In genomic region chr16:27514806-27515205, GRCh38 we compare ENCODE assay signal across 33 cellular contexts. TPM values are rescaled to one million over a fixed set of nuclear protein-coding genes. Genes with fewer than 3 reads are reported as not detected.
A peak's percentile ranks its signal among the peaks of the same experiment; 100 is the strongest.
DNase-seq lines count a peak whose midpoint lies in the region; ATAC-seq, FAIRE-seq and TF ChIP-seq lines count a peak whose summit lies in the region.
"Had no signal": no experiment of that assay in that cellular context is flagged by ENCODE, and none has a peak within 500 bp of the region (broad histone marks: within the 10 kb centered on the region; RNA-seq: fewer than 3 reads in every experiment).

No MANE protein-coding gene starts in this region.

- H3K14ac ChIP-seq in IMR-90 (replicated peaks; ENCODE audit: low read depth, low read length) (no peak overlapping the region), H1 (ENCODE audit: insufficient read length) (no peak overlapping the region)

- H2AFZ ChIP-seq in IMR-90 (replicated peaks; ENCODE audit: low read length, poor library complexity) (no peak overlapping the region), H1 (ENCODE audit: low read length) (no peak overlapping the region)

- H3K18ac ChIP-seq in IMR-90 (ENCODE audit: low read depth, low read length) (no peak overlapping the region), H1 (ENCODE audit: extremely low read depth, low read length) (no peak overlapping the region)

- no peak overlapping the region for H2BK15ac ChIP-seq in IMR-90 (ENCODE audit: low read depth, low read length)
- no peak overlapping the region for H2BK15ac ChIP-seq in H1 (ENCODE audit: low read length)

- H3K27me3 ChIP-seq in IMR-90 (ENCODE audit: control insufficient read depth, insufficient read depth, low read length) (no peaks in the 10 kb centered on the region), H1 (replicated peaks in 1 of 4; ENCODE audit: control insufficient read depth in 3 of 4, extremely low read depth in 1 of 4, insufficient read depth in 3 of 4, low read length in 3 of 4) (no peaks in the 10 kb centered on the region)
- H3K27me3 ChIP-seq: left lung, tibial artery had no signal

- H3K36me3 Mint-ChIP-seq in stimulated activated effector memory CD8-positive, alpha-beta T cell treated with anti-CD3 and anti-CD28 coated beads, Interleukin-12 subunit alpha, Interleukin-12 subunit beta, amount 100 ng/mL, for 72 hours = peaks cover 43% of the 10 kb centered on the region

- dilution Hi-C loops in IMR-90 (cut with HindIII; ENCODE audit: low sequenced_read_pairs, unreplicated experiment) = no loop called here

- peak; percentile 86 for ATAC-seq in IMR-90 (ENCODE audit: low read depth)
- no peak for ATAC-seq in stimulated activated effector memory CD8-positive, alpha-beta T cell treated with anti-CD3 and anti-CD28 coated beads, Interleukin-12 subunit alpha, Interleukin-12 subunit beta, amount 100 ng/mL, for 72 hours
- no peak for ATAC-seq in GM21515 (IDR thresholded peaks at IDR 0.05; ENCODE audit: unreplicated experiment)
- ATAC-seq: activated CD4-positive, CD25-positive, alpha-beta regulatory T cell treated with anti-CD3 and anti-CD28 coated beads, Interleukin-2, amount 50 U/mL, for 24 hours; left lung; naive thymus-derived CD4-positive, alpha-beta T cell; stimulated activated naive CD8-positive, alpha-beta T cell treated with anti-CD3 and anti-CD28 coated beads, Interleukin-15, Interleukin-2, amounts not matched to agents 100 U/mL and 50 U/mL, for 24 hours had no signal

- TF ChIP-seq CTCF in IMR-90 (conservative IDR thresholded peaks at IDR 0.05; ENCODE audit: low read depth, low read length) (no peak), H1 (IDR thresholded peaks at IDR 0.05; ENCODE audit: control extremely low read depth in 1 of 3, insufficient read depth in 1 of 3, low read depth in 1 of 3, low read length in 3 of 3) (no peak)

- H3K9me1 ChIP-seq in IMR-90 (ENCODE audit: insufficient read depth, low read length) = peaks cover 20% of the 10 kb centered on the region

- no peak overlapping the region for H4K91ac ChIP-seq in IMR-90 (ENCODE audit: insufficient read depth, low read depth, low read length)
- no peak overlapping the region for H4K91ac ChIP-seq in H1 (replicated peaks; ENCODE audit: insufficient read length, low read length)

- no peaks in the 10 kb centered on the region for H3K79me2 ChIP-seq in H1 (ENCODE audit: control insufficient read depth in 1 of 2, insufficient read depth in 2 of 2, low read length in 2 of 2)

- H3K4me2 ChIP-seq in IMR-90 (ENCODE audit: low read depth, low read length) (no peak overlapping the region), H1 (ENCODE audit: insufficient read depth in 1 of 2, low read depth in 2 of 2, low read length in 2 of 2) (no peak overlapping the region)
- H3K4me2 ChIP-seq: KMS-11, SK-N-SH, smooth muscle cell had no signal

- H3K9me3 ChIP-seq in IMR-90 (ENCODE audit: control insufficient read depth, insufficient read depth, low read length) (no peaks in the 10 kb centered on the region), H1 (ENCODE audit: insufficient read depth in 2 of 2, low read depth in 1 of 2, low read length in 1 of 2) (no peaks in the 10 kb centered on the region)
- H3K9me3 ChIP-seq: Caco-2, left lung, SK-N-SH, tibial artery had no signal

- POLR2A ChIA-PET in IMR-90 (lab: Charles Lee; ENCODE audit: unreplicated experiment) (interaction anchor here (0.6 kb wide), 1 partner anchor 8 kb away, joined by 10 read pairs; no protein-coding TSS in a partner anchor), H1 (lab: Charles Lee; ENCODE audit: partially characterized antibody) (no interaction called here)

- peaks cover 53% of the 10 kb centered on the region for H3K36me3 ChIP-seq in IMR-90 (ENCODE audit: control insufficient read depth, insufficient read depth, low read length)
- peaks cover 11 to 33% (median 16%) of the 10 kb centered on the region in 4 experiments for H3K36me3 ChIP-seq in H1 (ENCODE audit: control insufficient read depth in 2 of 4, insufficient read depth in 4 of 4, low read length in 3 of 4)

- no peak for TF ChIP-seq RAD21 in IMR-90 (IDR thresholded peaks at IDR 0.05; ENCODE audit: low read length)
- TF ChIP-seq RAD21 in H1 (IDR thresholded peaks at IDR 0.05 in 1 of 2, conservative IDR thresholded peaks at IDR 0.05 in 1 of 2; ENCODE audit: low read depth in 2 of 2, low read length in 2 of 2) = no peak

- no peak overlapping the region for H3K23ac ChIP-seq in IMR-90 (ENCODE audit: low read depth, low read length)
- H3K23ac ChIP-seq in H1 (ENCODE audit: insufficient read length) = no peak overlapping the region

- H3K4ac ChIP-seq in IMR-90 (ENCODE audit: low read depth, low read length) = no peak overlapping the region; the same call in 1 of the 2 replicates
- no peak overlapping the region for H3K4ac ChIP-seq in H1 (replicated peaks; ENCODE audit: insufficient read length, low read depth, low read length)

- peak overlapping the region; percentile 81 for H3K27ac Mint-ChIP-seq in stimulated activated effector memory CD8-positive, alpha-beta T cell treated with anti-CD3 and anti-CD28 coated beads, Interleukin-12 subunit alpha, Interleukin-12 subunit beta, amount 100 ng/mL, for 72 hours
- H3K27ac Mint-ChIP-seq: activated CD4-positive, alpha-beta memory T cell treated with anti-CD3 and anti-CD28 coated beads for 36 hours; activated naive CD8-positive, alpha-beta T cell treated with anti-CD3 and anti-CD28 coated beads for 36 hours; mesothelial cell of epicardium had no signal

- H4K8ac ChIP-seq in IMR-90 (ENCODE audit: low read depth in 2 of 2, low read length in 2 of 2) (no peak overlapping the region), H1 (ENCODE audit: extremely low read depth, insufficient read depth, low read length) (peak overlapping the region; percentile 63; the same call in 1 of the 2 replicates)

- FAIRE-seq in H1 (lab: Jason Lieb, UNC) = no peak

- H3K9ac ChIP-seq in IMR-90 (ENCODE audit: low read depth, low read length) (no peak overlapping the region), H1 (replicated peaks in 1 of 4; ENCODE audit: extremely low read depth in 1 of 4, low read depth in 3 of 4, low read length in 3 of 4) (no peak overlapping the region)
- H3K9ac ChIP-seq: KMS-11, SK-N-SH had no signal

- no peaks in the 10 kb centered on the region for H3K9me3 Mint-ChIP-seq in stimulated activated effector memory CD8-positive, alpha-beta T cell treated with anti-CD3 and anti-CD28 coated beads, Interleukin-12 subunit alpha, Interleukin-12 subunit beta, amount 100 ng/mL, for 72 hours
- H3K9me3 Mint-ChIP-seq: activated CD4-positive, alpha-beta memory T cell treated with anti-CD3 and anti-CD28 coated beads for 36 hours; activated naive CD8-positive, alpha-beta T cell treated with anti-CD3 and anti-CD28 coated beads for 36 hours; naive thymus-derived CD4-positive, alpha-beta T cell had no signal

- H3K4me1 ChIP-seq in IMR-90 (ENCODE audit: control insufficient read depth, insufficient read depth, low read length) (peaks cover 4% of the 10 kb centered on the region), H1 (replicated peaks in 1 of 4; ENCODE audit: control insufficient read depth in 3 of 4, insufficient read depth in 4 of 4, low read length in 3 of 4) (no peaks in the 10 kb centered on the region)
- H3K4me1 ChIP-seq: Caco-2, left lung, tibial artery had no signal

- in situ Hi-C loops in IMR-90 (cut with MboI; ENCODE audit: low sequenced_read_pairs) = no loop called here

- H2AK9ac ChIP-seq in IMR-90 (replicated peaks; ENCODE audit: low read depth, low read length, poor library complexity) = no peak overlapping the region

- CTCF ChIA-PET in IMR-90 (lab: Yijun Ruan, JAX) (interaction anchor here (0.7 kb wide), 1 partner anchor 62 kb away, joined by 3 read pairs; no protein-coding TSS in a partner anchor), H1 (lab: Charles Lee; ENCODE audit: partially characterized antibody) (interaction anchor here (0.5 to 4.2 kb wide), 10 partner anchors 8 to 686 kb away, joined by 3 to 27 read pairs (median 14); partner anchors contain the start of genes GTF3C1 and KATNIP)

- H3K79me1 ChIP-seq in IMR-90 (ENCODE audit: low read depth in 1 of 2, low read length in 2 of 2) (peaks cover 9 to 46% of the 10 kb centered on the region in 2 experiments; a peak in 3 of 4 replicates), H1 (ENCODE audit: low read depth, low read length) (no peaks in the 10 kb centered on the region; the same call in 1 of the 2 replicates)

- no TSS peak for BruUV-seq in IMR-90 (replicated peaks; lab: Mats Ljungman, UMichigan)

- H3K56ac ChIP-seq in IMR-90 (ENCODE audit: extremely low read depth, insufficient read depth, low read length) (no peak overlapping the region), H1 (replicated peaks; ENCODE audit: insufficient read length, low read depth, low read length) (no peak overlapping the region)

- H2BK5ac ChIP-seq in IMR-90 (ENCODE audit: low read depth, low read length, poor library complexity, severe bottlenecking) (no peak overlapping the region), H1 (ENCODE audit: low read depth, low read length) (no peak overlapping the region)

- H2BK120ac ChIP-seq in IMR-90 (ENCODE audit: low read depth, low read length) (no peak overlapping the region), H1 (replicated peaks; ENCODE audit: low read depth, low read length) (no peak overlapping the region)

- H2BK12ac ChIP-seq in H1 (ENCODE audit: low read depth, low read length) = no peak overlapping the region

- no peak overlapping the region for H3K4me3 ChIP-seq in IMR-90 (ENCODE audit: insufficient read depth, low read depth, low read length)
- H3K4me3 ChIP-seq in H1 (ENCODE audit: extremely low read depth in 1 of 4, insufficient read depth in 2 of 4, low read depth in 3 of 4, low read length in 4 of 4) = no peak overlapping the region
- H3K4me3 ChIP-seq: left lung, smooth muscle cell, tibial artery had no signal

- no peak for TF ChIP-seq EP300 in H1 (IDR thresholded peaks at IDR 0.05; ENCODE audit: borderline replicate concordance in 1 of 2, low read depth in 2 of 2, low read length in 2 of 2)

- no peaks in the 10 kb centered on the region for H3K23me2 ChIP-seq in H1 (ENCODE audit: low read depth, low read length)

- H3K27ac ChIP-seq in IMR-90 (ENCODE audit: insufficient read depth, low read length) (no peak overlapping the region), H1 (ENCODE audit: low read depth, low read length) (no peak overlapping the region)
- H3K27ac ChIP-seq: KMS-11, left lung, tibial artery had no signal

- 90% methylated on average over 10 of the region's 12 CpGs; no CpG with 5 or more reads in 1 of the 2 experiments for WGBS in IMR-90 (ENCODE audit: extremely low coverage in 2 of 2, insufficient read length in 1 of 2), 2 experiments
- WGBS in H1 (ENCODE audit: extremely low coverage in 1 of 2, insufficient coverage in 1 of 2, insufficient read length in 1 of 2, insufficient replicate concordance in 2 of 2, low coverage in 1 of 2, low lambda C conversion rate in 2 of 2, missing lambda C conversion rate in 1 of 2), 2 experiments = 89% methylated on average over 12 of the region's 12 CpGs; no CpG with 5 or more reads in 1 of the 2 experiments

- no peak overlapping the region for H3K4me3 Mint-ChIP-seq in stimulated activated effector memory CD8-positive, alpha-beta T cell treated with anti-CD3 and anti-CD28 coated beads, Interleukin-12 subunit alpha, Interleukin-12 subunit beta, amount 100 ng/mL, for 72 hours
- H3K4me3 Mint-ChIP-seq: activated CD4-positive, alpha-beta memory T cell treated with anti-CD3 and anti-CD28 coated beads for 36 hours; activated naive CD8-positive, alpha-beta T cell treated with anti-CD3 and anti-CD28 coated beads for 36 hours; mesothelial cell of epicardium; naive thymus-derived CD4-positive, alpha-beta T cell had no signal

- intact Hi-C loops in IMR-90 (cut with micrococcal nuclease) = no loop called here

- peaks cover 5% of the 10 kb centered on the region for H3K4me1 Mint-ChIP-seq in stimulated activated effector memory CD8-positive, alpha-beta T cell treated with anti-CD3 and anti-CD28 coated beads, Interleukin-12 subunit alpha, Interleukin-12 subunit beta, amount 100 ng/mL, for 72 hours
- H3K4me1 Mint-ChIP-seq: activated naive CD8-positive, alpha-beta T cell treated with anti-CD3 and anti-CD28 coated beads for 36 hours; mesothelial cell of epicardium had no signal

- TF ChIP-seq POLR2A in IMR-90 (IDR thresholded peaks at IDR 0.05; ENCODE audit: low read depth, low read length) (no peak), H1 (IDR thresholded peaks at IDR 0.05; ENCODE audit: control extremely low read depth in 1 of 2, low read depth in 2 of 2, low read length in 2 of 2) (no peak)

- H2BK20ac ChIP-seq in IMR-90 (ENCODE audit: low read depth, low read length) (no peak overlapping the region), H1 (ENCODE audit: low read length) (no peak overlapping the region)

- DNase-seq in IMR-90 (peak; percentile 68), H1 (ENCODE audit: low read depth in 1 of 2, low spot score in 2 of 2) (no peak), midbrain (lab: John Stamatoyannopoulos, UW) (peak; percentile 39), NCI-H1436 treated with DMSO at 0.1 percent for 48 hours (lab: John Stamatoyannopoulos, UW) (no peak)
- no peak for DNase-seq in stimulated activated effector memory CD8-positive, alpha-beta T cell treated with anti-CD3 and anti-CD28 coated beads, Interleukin-12 subunit alpha, Interleukin-12 subunit beta, amount 100 ng/mL, for 72 hours (ENCODE audit: low spot score in 2 of 2)
- DNase-seq in activated CD8-positive, alpha-beta memory T cell treated with anti-CD3 and anti-CD28 coated beads, Interleukin-2, amount 50 U/mL, for 4 hours = no peak
- DNase-seq: activated CD4-positive, alpha-beta memory T cell treated with anti-CD3 and anti-CD28 coated beads for 36 hours; activated CD8-positive, alpha-beta memory T cell treated with anti-CD3 and anti-CD28 coated beads, Interleukin-2, amount 50 U/mL, for 48 hours; activated gamma-delta T cell; activated naive CD8-positive, alpha-beta T cell treated with anti-CD3 and anti-CD28 coated beads for 36 hours; Caco-2; DMS79; effector CD8-positive, alpha-beta T cell; GDM1; left lung; naive thymus-derived CD4-positive, alpha-beta T cell; NCI-H1417 treated with DMSO at 0.1 percent for 48 hours; NCI-H2081; NCI-H2227 treated with DMSO at 0.1 percent for 48 hours; NCI-H526; occipital lobe; OCI-M1; retina; SK-N-SH; stimulated activated CD4-positive, alpha-beta T cell treated with anti-CD3 and anti-CD28 coated beads, Interleukin-1b, Interleukin-23, amount 100 ng/mL, for 48 hours; stimulated activated naive CD8-positive, alpha-beta T cell treated with anti-CD3 and anti-CD28 coated beads, Interleukin-15, Interleukin-2, amounts not matched to agents 100 U/mL and 50 U/mL, for 24 hours; T-helper 2 cell; tibial artery had no signal

- peaks cover 23% of the 10 kb centered on the region for H4K20me1 ChIP-seq in IMR-90 (ENCODE audit: insufficient read depth, low read length)
- H4K20me1 ChIP-seq in H1 (replicated peaks in 1 of 2; ENCODE audit: control insufficient read depth in 1 of 2, insufficient read depth in 2 of 2, low read length in 2 of 2) = peaks cover 5 to 16% of the 10 kb centered on the region in 2 experiments

- H4K5ac ChIP-seq in IMR-90 (ENCODE audit: low read depth, low read length) (no peak overlapping the region), H1 (ENCODE audit: insufficient read length, low read depth, low read length) (no peak overlapping the region)

- H2AK5ac ChIP-seq in IMR-90 (ENCODE audit: low read depth, low read length) = no peak overlapping the region
- no peak overlapping the region for H2AK5ac ChIP-seq in H1 (ENCODE audit: low read depth, low read length)

RNA-seq across cellular contexts. Expression of gene GTF3C1, which starts 34.9 kb away (rescaled TPM):
- total RNA-seq in IMR-90 (2012; rRNA removed) = 62.5 and 68.1 TPM in 2 replicates
- polyA plus RNA-seq in IMR-90 (2012; rRNA removed) = 50.8 and 53.6 TPM in 2 replicates
- polyA plus RNA-seq in IMR-90 (2012; cell fraction: cytosol; rRNA removed) = 43.5 and 56.7 TPM in 2 replicates
- polyA plus RNA-seq in IMR-90 (2012; cell fraction: nucleus; rRNA removed; ENCODE audit: low replicate concordance) = 96.1 and 177 TPM in 2 replicates
- 125 and 126 TPM in 2 replicates for total RNA-seq in H1 (2021; fragmentation: NEBNext Ultra II Directional; extraction: Animal tissue kit (Norgen Biotek cat#: 25700))
- polyA plus RNA-seq in H1 (2011; rRNA removed) = 89.3 and 122 TPM in 2 replicates
- polyA plus RNA-seq in H1 (2011; cell fraction: cytosol; rRNA removed) = 65.2 TPM
- 167 TPM for polyA plus RNA-seq in H1 (2011; cell fraction: nucleus; rRNA removed)
- polyA plus RNA-seq in H1 (2012, experiment 1 of 2) = 59.1 to 117 TPM (median 98.3 TPM) in 4 replicates
- 63.5 TPM for polyA plus RNA-seq in H1 (2012, experiment 2 of 2)
- 108 TPM for polyA plus RNA-seq in H1 (2013, experiment 1 of 2)
- 106 TPM for polyA plus RNA-seq in H1 (2013, experiment 2 of 2)
- polyA minus RNA-seq in H1 (2011; rRNA and poly(A)+ RNA removed) = 107 and 112 TPM in 2 replicates
- 97.3 TPM for polyA minus RNA-seq in H1 (2011; cell fraction: cytosol; rRNA and poly(A)+ RNA removed)
- polyA minus RNA-seq in H1 (2011; cell fraction: nucleus; rRNA and poly(A)+ RNA removed) = 83.2 TPM

RNA-seq across cellular contexts. Expression of gene KATNIP, which starts 35.1 kb away (rescaled TPM):
- 16.7 and 18.9 TPM in 2 replicates for total RNA-seq in IMR-90 (2012; rRNA removed)
- 17.5 and 18.6 TPM in 2 replicates for polyA plus RNA-seq in IMR-90 (2012; rRNA removed)
- polyA plus RNA-seq in IMR-90 (2012; cell fraction: cytosol; rRNA removed) = 10.9 and 13.5 TPM in 2 replicates
- 62.6 and 75.3 TPM in 2 replicates for polyA plus RNA-seq in IMR-90 (2012; cell fraction: nucleus; rRNA removed; ENCODE audit: low replicate concordance)
- total RNA-seq in H1 (2021; fragmentation: NEBNext Ultra II Directional; extraction: Animal tissue kit (Norgen Biotek cat#: 25700)) = 17.0 and 20.0 TPM in 2 replicates
- polyA plus RNA-seq in H1 (2011; rRNA removed) = 7.9 and 10.3 TPM in 2 replicates
- 10.1 TPM for polyA plus RNA-seq in H1 (2011; cell fraction: cytosol; rRNA removed)
- polyA plus RNA-seq in H1 (2011; cell fraction: nucleus; rRNA removed) = 36.0 TPM
- polyA plus RNA-seq in H1 (2012, experiment 1 of 2) = 8.2 to 14.8 TPM (median 11.3 TPM) in 4 replicates
- 4.5 TPM for polyA plus RNA-seq in H1 (2012, experiment 2 of 2)
- polyA plus RNA-seq in H1 (2013, experiment 1 of 2) = 7.6 TPM
- polyA plus RNA-seq in H1 (2013, experiment 2 of 2) = 7.3 TPM
- 26.8 and 45.1 TPM in 2 replicates for polyA minus RNA-seq in H1 (2011; rRNA and poly(A)+ RNA removed)
- 11.4 TPM for polyA minus RNA-seq in H1 (2011; cell fraction: cytosol; rRNA and poly(A)+ RNA removed)
- polyA minus RNA-seq in H1 (2011; cell fraction: nucleus; rRNA and poly(A)+ RNA removed) = 30.4 TPM

Comparison
In these comparisons a context has a peak if more than half of its experiments do, and no peak if none do; other contexts are left out.
1. DNase-seq: peak in IMR-90 (single experiment) and midbrain (single experiment); none in H1 (0 of 2), stimulated activated effector memory CD8-positive, alpha-beta T cell treated with anti-CD3 and anti-CD28 coated beads, Interleukin-12 subunit alpha, Interleukin-12 subunit beta, amount 100 ng/mL, for 72 hours (0 of 2), NCI-H1436 treated with DMSO at 0.1 percent for 48 hours (single experiment) and activated CD8-positive, alpha-beta memory T cell treated with anti-CD3 and anti-CD28 coated beads, Interleukin-2, amount 50 U/mL, for 4 hours (single experiment).